17 cellular contexts compared by ENCODE assay signal in genomic region chr3:191455257-191455952, GRCh38. TPM values are rescaled to one million over a fixed set of nuclear protein-coding genes. Genes with fewer than 3 reads are reported as not detected.
A peak's percentile ranks its signal among the peaks of the same experiment; 100 is the strongest.
DNase-seq lines count a peak whose midpoint lies in the region; ATAC-seq and TF ChIP-seq lines count a peak whose summit lies in the region.
"Had no signal": no experiment of that assay in that cellular context is flagged by ENCODE, and none has a peak within 500 bp of the region (broad histone marks: within the 10 kb centered on the region; RNA-seq: fewer than 3 reads in every experiment).

No MANE protein-coding gene starts in this region.

- peaks cover 0 to 11% (median 7%) of the 10 kb centered on the region in 7 donors for H3K9me3 Mint-ChIP-seq in CD14-positive monocyte

- no peak overlapping the region for H3K27ac Mint-ChIP-seq in CD14-positive monocyte
- H3K27ac Mint-ChIP-seq: activated naive CD8-positive, alpha-beta T cell had no signal

- intact Hi-C loops in CD14-positive monocyte (cut with micrococcal nuclease) = no loop called here
- intact Hi-C loops in left colon (cut with DNase I, micrococcal nuclease) = no loop called here

- no peak overlapping the region for H3K4me3 Mint-ChIP-seq in CD14-positive monocyte
- H3K4me3 Mint-ChIP-seq: activated naive CD8-positive, alpha-beta T cell had no signal

- TF ChIP-seq CTCF in CD14-positive monocyte (IDR thresholded peaks at IDR 0.05) = no peak

- peak; percentile 65 for DNase-seq in OCI-M1 (lab: John Stamatoyannopoulos, UW)
- DNase-seq in stimulated activated CD4-positive, alpha-beta T cell treated with anti-CD3 and anti-CD28 coated beads, Interleukin-4, amount 100 ng/mL, for 4 hours = no peak
- DNase-seq in CD14-positive monocyte (ENCODE audit: low spot score) = no peak
- DNase-seq in activated effector memory CD4-positive, alpha-beta T cell treated with Interleukin-2 at 50 U/mL for 16 hours = no peak
- no peak for DNase-seq in left colon
- DNase-seq: BE2C; cerebellar nuclear complex; Peyer's patch; psoas muscle; stimulated activated CD4-positive, alpha-beta T cell treated with anti-CD3 and anti-CD28 coated beads, Interleukin-1b, Interleukin-23, amount 100 ng/mL, for 48 hours; stimulated activated naive CD4-positive, alpha-beta T cell had no signal

- H3K4me1 Mint-ChIP-seq in CD14-positive monocyte = no peaks in the 10 kb centered on the region

- ATAC-seq in GM18502 (IDR thresholded peaks at IDR 0.05; ENCODE audit: poor library complexity, unreplicated experiment) (peak; percentile 75), GM21423 (IDR thresholded peaks at IDR 0.05; ENCODE audit: unreplicated experiment) (peak; percentile 91), HG03039 (IDR thresholded peaks at IDR 0.05; ENCODE audit: unreplicated experiment) (peak; percentile 45), left colon (no peak)
- ATAC-seq: psoas muscle had no signal

- H3K27me3 Mint-ChIP-seq in CD14-positive monocyte (ENCODE audit: low read depth in 3 of 3) = no peaks in the 10 kb centered on the region
- H3K27me3 Mint-ChIP-seq: activated naive CD8-positive, alpha-beta T cell had no signal

- no peaks in the 10 kb centered on the region for H3K36me3 Mint-ChIP-seq in CD14-positive monocyte
- H3K36me3 Mint-ChIP-seq: activated naive CD8-positive, alpha-beta T cell had no signal

RNA-seq across cellular contexts. Expression of gene PYDC2, which starts 5.6 kb away (rescaled TPM):
- polyA plus RNA-seq in CD14-positive monocyte = not detected
- not detected for total RNA-seq in left colon
- total RNA-seq: epithelial cell of proximal tubule, mononuclear cell, Peyer's patch, psoas muscle had no signal
- polyA plus RNA-seq: psoas muscle had no signal
